Comparison of ENCODE assay signal across 35 cellular contexts in the genomic region with DNA sequence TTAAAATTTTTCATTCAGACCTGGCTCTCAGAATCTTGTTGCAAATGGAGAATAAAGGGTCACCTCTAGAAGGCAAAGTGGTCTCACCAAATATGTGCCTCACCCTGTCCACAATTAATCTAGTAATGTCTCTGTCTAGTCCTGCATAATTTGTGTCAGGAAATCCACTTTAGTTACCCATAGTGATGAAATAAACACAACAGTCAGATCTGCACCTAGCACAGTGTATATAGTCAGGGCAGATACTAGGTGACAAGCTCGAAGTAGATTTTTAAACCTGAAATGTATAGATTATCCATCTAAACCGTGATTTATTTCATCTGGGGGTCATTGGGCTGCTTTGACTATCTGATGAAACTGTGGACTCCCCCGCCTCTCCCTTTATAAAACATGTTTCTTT. TPM values are rescaled to one million over a fixed set of nuclear protein-coding genes. Genes with fewer than 3 reads are reported as not detected.
A peak's percentile ranks its signal among the peaks of the same experiment; 100 is the strongest.
DNase-seq lines count a peak whose midpoint lies in the region; ATAC-seq, FAIRE-seq and TF ChIP-seq lines count a peak whose summit lies in the region.
"Had no signal": no experiment of that assay in that cellular context is flagged by ENCODE, and none has a peak within 500 bp of the region (broad histone marks: within the 10 kb centered on the region; RNA-seq: fewer than 3 reads in every experiment).

No MANE protein-coding gene starts in this region.

- H3K9me2 ChIP-seq in PC-9 (ENCODE audit: insufficient read depth): no peaks in the 10 kb centered on the region

- H3K4me2 ChIP-seq in PC-9 (peak overlapping the region; percentile 27), K562 (ENCODE audit: insufficient read depth, low read length) (no peak overlapping the region)
- H3K4me2 ChIP-seq: BLaER1, hepatocyte had no signal

- H4K20me1 ChIP-seq in PC-9 (ENCODE audit: insufficient read depth) (no peaks in the 10 kb centered on the region), K562 (replicated peaks; ENCODE audit: control insufficient read depth, insufficient read depth, low read length) (no peaks in the 10 kb centered on the region; the same call in 1 of the 2 replicates)
- H4K20me1 ChIP-seq: BLaER1 had no signal

- H3K4me1 ChIP-seq in CD4-positive, CD25-positive, alpha-beta regulatory T cell (ENCODE audit: control insufficient read depth, insufficient read depth, low read length, poor library complexity, severe bottlenecking): peaks cover 41% of the 10 kb centered on the region
- H3K4me1 ChIP-seq in PC-9 (replicated peaks; ENCODE audit: insufficient read depth) (peaks cover 64% of the 10 kb centered on the region), K562 (replicated peaks in 1 of 2; ENCODE audit: control insufficient read depth in 2 of 2, insufficient read depth in 2 of 2, low read length in 2 of 2) (no peaks in the 10 kb centered on the region), small intestine (ENCODE audit: control insufficient read depth in 2 of 2, insufficient read depth in 1 of 2, low read depth in 1 of 2, low read length in 1 of 2) (no peaks in the 10 kb centered on the region)
- H3K4me1 ChIP-seq: ascending aorta had no signal

- CTCF ChIA-PET in activated CD8-positive, alpha-beta memory T cell treated with anti-CD3 and anti-CD28 coated beads, Interleukin-2, amount 10 ng/mL, durations not matched to agents 7 days and 5 days (lab: Charles Lee): interaction anchor here (0.8 to 6.2 kb wide), 9 partner anchors 8 to 267 kb away, joined by 3 to 152 read pairs (median 23); a partner anchor contains a TSS
- CTCF ChIA-PET in PC-9 (lab: Charles Lee) (interaction anchor here (0.6 to 3.1 kb wide), 4 partner anchors 15 to 1489 kb away, joined by 4 to 47 read pairs (median 6); no protein-coding TSS in a partner anchor), K562 (lab: Yijun Ruan, JAX; ENCODE audit: low intra/inter-chr PET ratio) (interaction anchor here (0.6 kb wide), 1 partner anchor 1272 kb away, joined by 5 read pairs; no protein-coding TSS in a partner anchor)

- H3K27ac ChIP-seq in CD4-positive, CD25-positive, alpha-beta regulatory T cell (ENCODE audit: insufficient read depth, low read length, poor library complexity, severe bottlenecking): peak overlapping the region; percentile 59
- H3K27ac ChIP-seq in PC-9: peak overlapping the region; percentile 52
- no peak overlapping the region for H3K27ac ChIP-seq in K562 (ENCODE audit: extremely low read depth, low read depth, low read length)
- no peak overlapping the region for H3K27ac ChIP-seq in small intestine (ENCODE audit: low read depth in 1 of 2, low read length in 1 of 2)
- H3K27ac ChIP-seq: ascending aorta, BLaER1, cardiac muscle cell, gastroesophageal sphincter, hepatocyte, lower lobe of right lung, sigmoid colon, suprapubic skin, upper lobe of left lung, WERI-Rb-1 had no signal

- H3K36me3 ChIP-seq in CD4-positive, CD25-positive, alpha-beta regulatory T cell (ENCODE audit: control insufficient read depth, insufficient read depth, low read length): no peaks in the 10 kb centered on the region
- H3K36me3 ChIP-seq in PC-9 (ENCODE audit: low read depth) (no peaks in the 10 kb centered on the region), K562 (ENCODE audit: control insufficient read depth, insufficient read depth, low read length) (no peaks in the 10 kb centered on the region), small intestine (ENCODE audit: control insufficient read depth in 2 of 2, insufficient read depth in 2 of 2, low read length in 2 of 2) (no peaks in the 10 kb centered on the region)
- H3K36me3 ChIP-seq: ascending aorta, BLaER1, cardiac muscle cell, gastroesophageal sphincter, lower lobe of right lung, MG63, Peyer's patch, sigmoid colon, suprapubic skin, upper lobe of left lung, WERI-Rb-1 had no signal

- H3K4me3 ChIP-seq in CD4-positive, CD25-positive, alpha-beta regulatory T cell (ENCODE audit: low read depth, low read length): no peak overlapping the region
- H3K4me3 ChIP-seq in PC-9 (no peak overlapping the region), K562 (no peak overlapping the region), small intestine (ENCODE audit: low read depth in 1 of 2, low read length in 2 of 2) (no peak overlapping the region)
- H3K4me3 ChIP-seq: ascending aorta, BLaER1, cardiac muscle cell, gastroesophageal sphincter, hepatocyte, lower lobe of right lung, MG63, Peyer's patch, sigmoid colon, suprapubic skin, upper lobe of left lung had no signal

- H3K27me3 Mint-ChIP-seq in activated CD8-positive, alpha-beta memory T cell treated with anti-CD3 and anti-CD28 coated beads, Interleukin-2, amount 10 ng/mL, durations not matched to agents 7 days and 5 days: no peaks in the 10 kb centered on the region
- H3K27me3 Mint-ChIP-seq in CD4-positive, CD25-positive, alpha-beta regulatory T cell: no peaks in the 10 kb centered on the region
- H3K27me3 Mint-ChIP-seq: activated naive CD8-positive, alpha-beta T cell treated with anti-CD3 and anti-CD28 coated beads, Interleukin-2, amount 10 ng/mL, durations not matched to agents 7 days and 5 days; naive thymus-derived CD4-positive, alpha-beta T cell had no signal

- no peaks in the 10 kb centered on the region for H3K9me1 ChIP-seq in K562 (ENCODE audit: control insufficient read depth, insufficient read depth, low read length)

- no peak for TF ChIP-seq POLR2A in K562 (conservative IDR thresholded peaks at IDR 0.05)

- TF ChIP-seq CTCF in PC-9 (conservative IDR thresholded peaks at IDR 0.05): no peak
- no peak for TF ChIP-seq CTCF in K562 (IDR thresholded peaks at IDR 0.05 in 2 of 3, conservative IDR thresholded peaks at IDR 0.05 in 1 of 3; ENCODE audit: insufficient read depth in 2 of 3, low read depth in 1 of 3, low read length in 3 of 3)

- in situ Hi-C loops in K562 (cut with MboI): loop anchor here (10.0 kb wide), 1 partner anchor 258 kb away; no protein-coding TSS in a partner anchor

- H3K9me3 ChIP-seq in CD4-positive, CD25-positive, alpha-beta regulatory T cell (ENCODE audit: control insufficient read depth in 2 of 2, low read length in 2 of 2): no peaks in the 10 kb centered on the region
- H3K9me3 ChIP-seq in PC-9 (ENCODE audit: insufficient read depth, low read depth): 0 out of 2 replicates have a peak, but pooled peaks cover 5% of the 10 kb centered on the region
- H3K9me3 ChIP-seq in K562 (replicated peaks; ENCODE audit: control insufficient read depth, insufficient read depth, low read depth, low read length): no peaks in the 10 kb centered on the region
- no peaks in the 10 kb centered on the region for H3K9me3 ChIP-seq in small intestine (ENCODE audit: control insufficient read depth, low read depth)
- H3K9me3 ChIP-seq: ascending aorta, BLaER1, lower lobe of right lung, MG63, Peyer's patch, sigmoid colon, suprapubic skin, upper lobe of left lung had no signal

- H2AFZ ChIP-seq in PC-9 (no peak overlapping the region), K562 (ENCODE audit: low read depth, low read length) (no peak overlapping the region)
- H2AFZ ChIP-seq: hepatocyte had no signal

- H3K27ac Mint-ChIP-seq in activated CD8-positive, alpha-beta memory T cell treated with anti-CD3 and anti-CD28 coated beads, Interleukin-2, amount 10 ng/mL, durations not matched to agents 7 days and 5 days: peak overlapping the region; percentile 78
- H3K27ac Mint-ChIP-seq in CD4-positive, CD25-positive, alpha-beta regulatory T cell: peak overlapping the region; percentile 53 to 93 (median 65)
- H3K27ac Mint-ChIP-seq: activated naive CD8-positive, alpha-beta T cell treated with anti-CD3 and anti-CD28 coated beads, Interleukin-2, amount 10 ng/mL, durations not matched to agents 7 days and 5 days; H9 had no signal

- H3K4me3 Mint-ChIP-seq in activated CD8-positive, alpha-beta memory T cell treated with anti-CD3 and anti-CD28 coated beads, Interleukin-2, amount 10 ng/mL, durations not matched to agents 7 days and 5 days: no peak overlapping the region
- peak overlapping the region in 1 of 4 donors; percentile 36 for H3K4me3 Mint-ChIP-seq in CD4-positive, CD25-positive, alpha-beta regulatory T cell
- H3K4me3 Mint-ChIP-seq: activated naive CD8-positive, alpha-beta T cell treated with anti-CD3 and anti-CD28 coated beads, Interleukin-2, amount 10 ng/mL, durations not matched to agents 7 days and 5 days; H9 had no signal

- no peak overlapping the region for H3K9ac ChIP-seq in K562 (ENCODE audit: insufficient read depth in 1 of 2, low read depth in 2 of 2, low read length in 2 of 2)
- H3K9ac ChIP-seq: BLaER1 had no signal

- 0% methylated on average over 2 of the region's 3 CpGs for WGBS in K562 (ENCODE audit: insufficient coverage, low coverage, missing lambda C conversion rate)
- 53 to 61% (median 57%) methylated on average over 3 of the region's 3 CpGs for WGBS in small intestine, 3 donors

- peaks cover 41% of the 10 kb centered on the region for H3F3A ChIP-seq in PC-9 (ENCODE audit: insufficient read depth, low read depth)

- POLR2A ChIA-PET in PC-9 (lab: Charles Lee; ENCODE audit: unreplicated experiment) (interaction anchor here (0.6 to 0.9 kb wide), 4 partner anchors 9 to 1549 kb away, joined by 3 to 6 read pairs (median 4); no protein-coding TSS in a partner anchor), K562 (lab: Yijun Ruan, JAX) (no interaction called here)

- BruUV-seq in PC-9 (replicated peaks; lab: Mats Ljungman, UMichigan) (no TSS peak), K562 (replicated peaks; lab: Mats Ljungman, UMichigan) (no TSS peak)

- no peaks in the 10 kb centered on the region for H3K79me2 ChIP-seq in PC-9 (ENCODE audit: low read depth)
- H3K79me2 ChIP-seq in K562 (ENCODE audit: control insufficient read depth, insufficient read depth, low read length): no peaks in the 10 kb centered on the region
- H3K79me2 ChIP-seq: hepatocyte had no signal

- peaks cover 75% of the 10 kb centered on the region for H3K4me1 Mint-ChIP-seq in activated CD8-positive, alpha-beta memory T cell treated with anti-CD3 and anti-CD28 coated beads, Interleukin-2, amount 10 ng/mL, durations not matched to agents 7 days and 5 days
- peaks cover 29 to 71% (median 49%) of the 10 kb centered on the region in 4 donors for H3K4me1 Mint-ChIP-seq in CD4-positive, CD25-positive, alpha-beta regulatory T cell

- no peak for TF ChIP-seq EP300 in K562 (IDR thresholded peaks at IDR 0.05; ENCODE audit: low read length)

- no peaks in the 10 kb centered on the region for H3K27me3 ChIP-seq in CD4-positive, CD25-positive, alpha-beta regulatory T cell (ENCODE audit: control insufficient read depth, insufficient read depth, low read length)
- no peaks in the 10 kb centered on the region for H3K27me3 ChIP-seq in PC-9 (ENCODE audit: insufficient read depth, low read depth)
- H3K27me3 ChIP-seq in K562 (ENCODE audit: control insufficient read depth in 2 of 2, insufficient read depth in 2 of 2, low read length in 2 of 2): peaks cover 0 to 23% of the 10 kb centered on the region in 2 experiments; a peak in 2 of 5 replicates
- no peaks in the 10 kb centered on the region for H3K27me3 ChIP-seq in small intestine (ENCODE audit: control insufficient read depth in 2 of 2, insufficient read depth in 2 of 2, low read length in 2 of 2)
- H3K27me3 ChIP-seq: ascending aorta, BLaER1, cardiac muscle cell, hepatocyte, MG63, Peyer's patch, upper lobe of left lung had no signal

- no peaks in the 10 kb centered on the region for H3K9me3 Mint-ChIP-seq in activated CD8-positive, alpha-beta memory T cell treated with anti-CD3 and anti-CD28 coated beads, Interleukin-2, amount 10 ng/mL, durations not matched to agents 7 days and 5 days (ENCODE audit: low read depth)
- H3K9me3 Mint-ChIP-seq in CD4-positive, CD25-positive, alpha-beta regulatory T cell: peaks cover 0 to 1% (median 0%) of the 10 kb centered on the region in 7 donors
- H3K9me3 Mint-ChIP-seq: activated naive CD8-positive, alpha-beta T cell treated with anti-CD3 and anti-CD28 coated beads, Interleukin-2, amount 10 ng/mL, durations not matched to agents 7 days and 5 days; naive thymus-derived CD4-positive, alpha-beta T cell had no signal

- intact Hi-C loops in PC-9 (cut with micrococcal nuclease; ENCODE audit: unreplicated experiment) (loop anchor here (10.0 kb wide), 1 partner anchor 678 kb away; a partner anchor contains a TSS), K562 (cut with micrococcal nuclease) (no loop called here), left ventricle myocardium superior (cut with micrococcal nuclease) (no loop called here)

- ATAC-seq in activated CD8-positive, alpha-beta memory T cell treated with anti-CD3 and anti-CD28 coated beads, Interleukin-2, amount 10 ng/mL, durations not matched to agents 7 days and 5 days: no peak
- no peak for ATAC-seq in CD4-positive, CD25-positive, alpha-beta regulatory T cell (ENCODE audit: low read depth in 2 of 2)
- ATAC-seq in K562: no peak
- ATAC-seq in left ventricle myocardium superior: no peak
- ATAC-seq: gastroesophageal sphincter; lower lobe of right lung; naive thymus-derived CD4-positive, alpha-beta T cell had no signal

- peaks cover 7% of the 10 kb centered on the region for H3K36me3 Mint-ChIP-seq in activated CD8-positive, alpha-beta memory T cell treated with anti-CD3 and anti-CD28 coated beads, Interleukin-2, amount 10 ng/mL, durations not matched to agents 7 days and 5 days
- no peaks in the 10 kb centered on the region for H3K36me3 Mint-ChIP-seq in CD4-positive, CD25-positive, alpha-beta regulatory T cell
- H3K36me3 Mint-ChIP-seq: activated naive CD8-positive, alpha-beta T cell treated with anti-CD3 and anti-CD28 coated beads, Interleukin-2, amount 10 ng/mL, durations not matched to agents 7 days and 5 days; naive thymus-derived CD4-positive, alpha-beta T cell had no signal

- no peak for TF ChIP-seq RAD21 in K562 (CRISPR knock-in tag; conservative IDR thresholded peaks at IDR 0.05 in 1 of 2, IDR thresholded peaks at IDR 0.05 in 1 of 2)

- DNase-seq in activated CD8-positive, alpha-beta memory T cell treated with anti-CD3 and anti-CD28 coated beads, Interleukin-2, amount 10 ng/mL, durations not matched to agents 7 days and 5 days: no peak
- no peak for DNase-seq in activated CD8-positive, alpha-beta memory T cell treated with anti-CD3 and anti-CD28 coated beads, Interleukin-2, amount 50 U/mL, for 4 hours
- no peak for DNase-seq in CD4-positive, CD25-positive, alpha-beta regulatory T cell
- DNase-seq in PC-9: no peak
- DNase-seq in K562 (ENCODE audit: extremely low read depth in 1 of 4, low spot score in 3 of 4): no peak
- DNase-seq in small intestine: no peak
- no peak for DNase-seq in left ventricle myocardium superior
- DNase-seq: activated naive CD8-positive, alpha-beta T cell treated with anti-CD3 and anti-CD28 coated beads, Interleukin-2, amount 10 ng/mL, durations not matched to agents 7 days and 5 days; DMS153; effector CD4-positive, alpha-beta T cell; H9; KBM-7; lower lobe of right lung; MG63; NCI-H1417; NCI-H2029 treated with DMSO at 0.1 percent for 48 hours; NCI-H524 treated with DMSO at 0.1 percent for 48 hours; nucleus accumbens; SHP77; sigmoid colon; T1000; upper lobe of left lung; WERI-Rb-1 had no signal

- no peak for FAIRE-seq in K562 (lab: Jason Lieb, UNC)
- FAIRE-seq in small intestine (lab: Jason Lieb, UNC): no peak
- FAIRE-seq: colon, GM12891, HTR-8/SVneo had no signal

RNA-seq across cellular contexts. Expression of a gene that starts 15.9 kb away (rescaled TPM):
- 1 to 10 TPM; 2.1 to 5.8 TPM for total RNA-seq in activated CD8-positive, alpha-beta memory T cell treated with anti-CD3 and anti-CD28 coated beads, Interleukin-2, amount 10 ng/mL, durations not matched to agents 7 days and 5 days
- 5.4 TPM for total RNA-seq in CD4-positive, CD25-positive, alpha-beta regulatory T cell
- polyA plus RNA-seq in CD4-positive, CD25-positive, alpha-beta regulatory T cell: 1 to 10 TPM; 4.4 to 7.7 (median 6.0) TPM
- total RNA-seq in PC-9 (2021) (12.4 and 35.7 TPM in 2 replicates), K562 (2014; rRNA removed) (not detected in 2 replicates), K562 (2014; rRNA removed; fragmentation: Illumina TruSeq; extraction: Trizol) (not detected in 2 replicates), K562 (2015; rRNA removed; fragmentation: Illumina TruSeq; extraction: Trizol) (0.11 TPM in 1 of 2 replicates, not detected in the other), K562 (2021) (1.5 and 3.2 TPM in 2 replicates), left ventricle myocardium superior (5.6 TPM)
- total RNA-seq in K562 (2011; cell fraction: chromatin; rRNA removed; ENCODE audit: low replicate concordance): 0.09 TPM in 1 of 2 replicates, not detected in the other
- total RNA-seq in K562 (2011; cell fraction: nucleolus; rRNA removed): not detected in 2 replicates
- total RNA-seq in K562 (2011; cell fraction: nucleoplasm; rRNA removed): not detected in 2 replicates
- polyA plus RNA-seq in K562 (2011; rRNA removed) (0.08 TPM in 1 of 2 replicates, not detected in the other), K562 (2014; fragmentation: Illumina TruSeq; extraction: Trizol) (not detected in 2 replicates), K562 (2014; fragmentation: Nextera tagmentation; extraction: Ambion mirVana) (not detected), K562 (2014; rRNA removed) (not detected in 2 replicates), small intestine (10 to 100 TPM; 12.8 to 29.7 (median 21.3) TPM)
- 0.15 TPM in 1 of 2 replicates, not detected in the other for polyA plus RNA-seq in K562 (2011; cell fraction: cytosol; rRNA removed)
- polyA plus RNA-seq in K562 (2011; cell fraction: nucleus; rRNA removed): not detected in 2 replicates
- 0.11 and 0.13 TPM in 2 replicates for polyA plus RNA-seq in K562 (2012)
- not detected in 2 replicates for polyA minus RNA-seq in K562 (2011; rRNA and poly(A)+ RNA removed)
- not detected in 2 replicates for polyA minus RNA-seq in K562 (2011; cell fraction: cytosol; rRNA and poly(A)+ RNA removed)
- polyA minus RNA-seq in K562 (2011; cell fraction: nucleus; rRNA and poly(A)+ RNA removed): 0.22 TPM in 1 of 2 replicates, not detected in the other

RNA-seq across cellular contexts. Expression of a gene that starts 40.2 kb away (rescaled TPM):
- 10 to 100 TPM; 74.6 to 81.3 TPM for total RNA-seq in activated CD8-positive, alpha-beta memory T cell treated with anti-CD3 and anti-CD28 coated beads, Interleukin-2, amount 10 ng/mL, durations not matched to agents 7 days and 5 days
- 50.7 TPM for total RNA-seq in CD4-positive, CD25-positive, alpha-beta regulatory T cell
- 100 to 1,000 TPM in 3 of 4 donors, 10 to 100 TPM in 1; 86.8 to 119 (median 109) TPM for polyA plus RNA-seq in CD4-positive, CD25-positive, alpha-beta regulatory T cell
- total RNA-seq in PC-9 (2021): 55.7 and 79.0 TPM in 2 replicates
- total RNA-seq in K562 (2011; cell fraction: chromatin; rRNA removed; ENCODE audit: low replicate concordance): not detected in 2 replicates
- total RNA-seq in K562 (2011; cell fraction: nucleolus; rRNA removed): 0.50 TPM in 1 of 2 replicates, not detected in the other
- total RNA-seq in K562 (2011; cell fraction: nucleoplasm; rRNA removed): not detected in 2 replicates
- 1.0 and 3.4 TPM in 2 replicates for total RNA-seq in K562 (2014; rRNA removed)
- total RNA-seq in K562 (2014; rRNA removed; fragmentation: Illumina TruSeq; extraction: Trizol): 0.26 TPM in 1 of 2 replicates, not detected in the other
- 2.1 and 2.9 TPM in 2 replicates for total RNA-seq in K562 (2015; rRNA removed; fragmentation: Illumina TruSeq; extraction: Trizol)
- total RNA-seq in K562 (2021): 0.31 and 0.49 TPM in 2 replicates
- 0.32 TPM in 1 of 2 replicates, not detected in the other for polyA plus RNA-seq in K562 (2011; rRNA removed)
- polyA plus RNA-seq in K562 (2011; cell fraction: cytosol; rRNA removed): 0.31 and 0.58 TPM in 2 replicates
- not detected in 2 replicates for polyA plus RNA-seq in K562 (2011; cell fraction: nucleus; rRNA removed)
- polyA plus RNA-seq in K562 (2012): 1.8 and 2.3 TPM in 2 replicates
- polyA plus RNA-seq in K562 (2014; fragmentation: Illumina TruSeq; extraction: Trizol): 0.55 and 1.1 TPM in 2 replicates
- polyA plus RNA-seq in K562 (2014; fragmentation: Nextera tagmentation; extraction: Ambion mirVana): under 1 TPM; 0.13 to 0.28 TPM
- 1.0 and 1.3 TPM in 2 replicates for polyA plus RNA-seq in K562 (2014; rRNA removed)
- not detected in 2 replicates for polyA minus RNA-seq in K562 (2011; rRNA and poly(A)+ RNA removed)
- not detected in 2 replicates for polyA minus RNA-seq in K562 (2011; cell fraction: cytosol; rRNA and poly(A)+ RNA removed)
- polyA minus RNA-seq in K562 (2011; cell fraction: nucleus; rRNA and poly(A)+ RNA removed): not detected in 2 replicates
- polyA plus RNA-seq in small intestine: 1 to 10 TPM; 4.0 to 5.9 (median 5.4) TPM
- total RNA-seq in left ventricle myocardium superior: 0.74 TPM
- total RNA-seq: ascending aorta, cardiac muscle cell, H9, hepatocyte had no signal
- polyA plus RNA-seq: cardiac muscle cell, fibroblast of lung had no signal

Comparison
In these comparisons a context has a peak if more than half of its experiments do, and no peak if none do; other contexts are left out.
1. H3K27ac ChIP-seq: peak in CD4-positive, CD25-positive, alpha-beta regulatory T cell (single experiment) and PC-9 (single experiment); none in K562 (single experiment) and small intestine (0 of 2).
2. RNA of a gene that starts 40.2 kb away (total RNA-seq): 74.6 to 81.3 TPM in activated CD8-positive, alpha-beta memory T cell treated with anti-CD3 and anti-CD28 coated beads, Interleukin-2, amount 10 ng/mL, durations not matched to agents 7 days and 5 days, 55.7 to 79.0 TPM in PC-9 and 50.7 TPM in CD4-positive, CD25-positive, alpha-beta regulatory T cell (single experiment); 0.26 to 3.4 TPM in K562 and 0.74 TPM in left ventricle myocardium superior (single experiment); every median in the first group is over 10 times any median in the second.